16 cellular contexts compared by ENCODE assay signal in the genomic region with DNA sequence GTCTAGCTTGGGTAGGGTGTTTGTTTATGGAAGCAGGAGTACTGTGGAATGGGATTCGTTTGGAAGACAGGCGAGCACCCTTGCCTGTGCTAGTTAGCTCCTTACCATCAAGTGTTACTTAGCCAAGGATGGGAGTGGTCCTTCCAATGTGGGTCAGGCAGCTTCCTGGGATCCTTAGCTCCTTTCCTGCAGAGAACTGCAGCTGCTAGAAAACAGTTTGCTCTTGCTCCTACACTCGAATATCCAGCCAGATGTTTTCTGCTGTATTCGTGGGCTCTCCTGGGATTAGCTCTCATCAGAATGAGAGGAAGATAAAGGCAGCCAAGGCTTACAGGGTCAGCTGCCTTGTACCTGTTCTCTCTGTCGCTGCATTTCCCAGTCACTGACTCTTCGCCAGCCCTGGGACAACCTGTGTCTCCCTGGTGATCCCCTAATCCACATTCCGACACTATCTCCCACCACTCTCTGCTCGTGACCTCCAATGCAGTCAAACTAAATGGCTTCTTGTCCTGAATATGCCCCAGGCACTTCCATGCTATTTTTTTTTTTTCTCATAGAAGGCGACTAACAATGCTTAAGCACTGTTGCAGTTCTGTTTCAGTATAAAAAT. TPM values are rescaled to one million over a fixed set of nuclear protein-coding genes. Genes with fewer than 3 reads are reported as not detected.
DNase-seq lines count a peak whose midpoint lies in the region; ATAC-seq, FAIRE-seq and TF ChIP-seq lines count a peak whose summit lies in the region.
"Had no signal": no experiment of that assay in that cellular context is flagged by ENCODE, and none has a peak within 500 bp of the region (broad histone marks: within the 10 kb centered on the region; RNA-seq: fewer than 3 reads in every experiment).

No MANE protein-coding gene starts in this region.

- DNase-seq in Right ventricle myocardium superior (no peak), right atrium auricular region (ENCODE audit: low spot score) (no peak), SK-MEL-5 (ENCODE audit: low read depth, low spot score) (peak; percentile 49), islet precursor cell (peak; percentile 83), urothelium cell line (ENCODE audit: low spot score) (no peak), tibial artery (no peak)
- no peak for DNase-seq in stimulated activated naive CD4-positive, alpha-beta T cell treated with Interleukin-2 at 50 U/mL for 16 hours (lab: John Stamatoyannopoulos, UW)
- DNase-seq: DMS153, NCI-H187, NCI-H510A, SIG-M5 had no signal

- H3K27ac ChIP-seq in right atrium auricular region: no peak overlapping the region
- no peak overlapping the region for H3K27ac ChIP-seq in tibial artery
- H3K27ac ChIP-seq: C4-2B had no signal

- TF ChIP-seq CTCF in right atrium auricular region (IDR thresholded peaks at IDR 0.05) (no peak), tibial artery (IDR thresholded peaks at IDR 0.05) (no peak)

- in situ Hi-C loops in SK-MEL-5 (cut with HindIII; ENCODE audit: low pct_unique_long_range_greater_than_20kb, low sequenced_read_pairs): no loop called here

- H3K36me3 ChIP-seq in right atrium auricular region (no peaks in the 10 kb centered on the region), tibial artery (no peaks in the 10 kb centered on the region)
- H3K36me3 ChIP-seq: HAP-1 had no signal

- intact Hi-C loops in Right ventricle myocardium superior (cut with DNase I): no loop called here
- intact Hi-C loops in tibial artery (cut with DNase I; ENCODE audit: low total_unique reads): no loop called here

- H3K9me3 ChIP-seq in right atrium auricular region: no peaks in the 10 kb centered on the region
- no peaks in the 10 kb centered on the region for H3K9me3 ChIP-seq in tibial artery
- H3K9me3 ChIP-seq: HAP-1 had no signal

- FAIRE-seq in urothelium cell line (lab: Jason Lieb, UNC): peak; percentile 23

- peak; percentile 53 for ATAC-seq in Right ventricle myocardium superior (ENCODE audit: poor library complexity)
- ATAC-seq in GM19324 (IDR thresholded peaks at IDR 0.05; ENCODE audit: low FRiP score, unreplicated experiment): no peak

- H3K4me3 ChIP-seq in right atrium auricular region: no peak overlapping the region
- H3K4me3 ChIP-seq in tibial artery: no peak overlapping the region
- H3K4me3 ChIP-seq: HAP-1 had no signal

- H3K4me1 ChIP-seq in right atrium auricular region (no peaks in the 10 kb centered on the region), tibial artery (no peaks in the 10 kb centered on the region)
- H3K4me1 ChIP-seq: HAP-1 had no signal

- no peaks in the 10 kb centered on the region for H3K27me3 ChIP-seq in right atrium auricular region
- no peaks in the 10 kb centered on the region for H3K27me3 ChIP-seq in tibial artery

RNA-seq across cellular contexts. Expression of a gene that starts 29.0 kb away (rescaled TPM):
- total RNA-seq in Right ventricle myocardium superior: not detected
- total RNA-seq in right atrium auricular region: not detected
- total RNA-seq in SK-MEL-5 (2014; rRNA removed; shearing (Covaris generic)): not detected in 2 replicates
- polyA plus RNA-seq in SK-MEL-5 (2015; cell fraction: cytosol; rRNA removed): not detected in 2 replicates
- polyA plus RNA-seq in SK-MEL-5 (2015; cell fraction: nucleus; rRNA removed): not detected in 2 replicates
- total RNA-seq: A673, OCI-LY7 had no signal

Comparison
In these comparisons a context has a peak if more than half of its experiments do, and no peak if none do; other contexts are left out.
1. DNase-seq: peak in SK-MEL-5 (single experiment) and islet precursor cell (single experiment); none in Right ventricle myocardium superior (single experiment), right atrium auricular region (single experiment), urothelium cell line (single experiment), tibial artery (0 of 2) and stimulated activated naive CD4-positive, alpha-beta T cell treated with Interleukin-2 at 50 U/mL for 16 hours (single experiment).